Comparison of ENCODE assay signal across 2 cellular contexts in genomic region chr19:5822181-5822844, GRCh38.
A peak's percentile ranks its signal among the peaks of the same experiment; 100 is the strongest.
TF ChIP-seq lines count a peak whose summit lies in the region.

No MANE protein-coding gene starts in this region.

TF ChIP-seq in A549, 52 proteins besides CTCF, POLR2A, EP300 and RAD21:
- TF ChIP-seq ZFP36 (IDR thresholded peaks at IDR 0.05; ENCODE audit: borderline replicate concordance, partially characterized antibody) (peak; percentile 79), MAZ (IDR thresholded peaks at IDR 0.05; ENCODE audit: borderline replicate concordance, low read depth, low read length) (no peak)

TF ChIP-seq in IMR-90, 13 proteins besides CTCF, POLR2A, EP300 and RAD21:
- no peak for TF ChIP-seq BHLHE40 (IDR thresholded peaks at IDR 0.05; ENCODE audit: low read depth, low read length)
- TF ChIP-seq CEBPB (IDR thresholded peaks at IDR 0.05; ENCODE audit: low read depth, low read length) = no peak
